1 cellular context compared by ENCODE assay signal in genomic region chr9:35489313-35490154, GRCh38.
TF ChIP-seq lines count a peak whose summit lies in the region.

RUSC2 (plus strand) TSS chr9:35490111; CDS start chr9:35546522, 56,411 bp downstream.

TF ChIP-seq in HepG2, 621 proteins besides CTCF, POLR2A, EP300 and RAD21 (continued from another document and continues in another):
- TF ChIP-seq ZBTB14 (CRISPR knock-in tag; IDR thresholded peaks at IDR 0.05) (peak; percentile 32; the same call in 1 of the 2 replicates), CREM (IDR thresholded peaks at IDR 0.05) (no peak), CREM (CRISPR knock-in tag; IDR thresholded peaks at IDR 0.05) (no peak), TIGD3 (CRISPR knock-in tag; IDR thresholded peaks at IDR 0.05; ENCODE audit: borderline replicate concordance) (no peak), GABPB1 (CRISPR knock-in tag; IDR thresholded peaks at IDR 0.05) (peak; percentile 82), ZC3H13 (CRISPR knock-in tag; IDR thresholded peaks at IDR 0.05) (no peak), MEIS2 (CRISPR knock-in tag; IDR thresholded peaks at IDR 0.05) (no peak; the same call in 1 of the 2 replicates), RNF219 (CRISPR knock-in tag; IDR thresholded peaks at IDR 0.05) (no peak), ZNF674 (CRISPR knock-in tag; IDR thresholded peaks at IDR 0.05; ENCODE audit: low read depth) (no peak), SMC3 (IDR thresholded peaks at IDR 0.05; ENCODE audit: low read length) (peak; percentile 33; the same call in 1 of the 2 replicates), AGO2 (optimal IDR thresholded peaks at IDR 0.05; ENCODE audit: low read depth, low read length) (peak; percentile 5), TRIM24 (CRISPR knock-in tag; IDR thresholded peaks at IDR 0.05) (no peak), CENPT (CRISPR knock-in tag; IDR thresholded peaks at IDR 0.05; ENCODE audit: low read depth) (no peak), HIVEP1 (CRISPR knock-in tag; IDR thresholded peaks at IDR 0.05) (peak; percentile 61), ZNF333 (CRISPR knock-in tag; IDR thresholded peaks at IDR 0.05; ENCODE audit: borderline replicate concordance) (0 out of 2 replicates have a peak, but pooled peaks have one; percentile 67), ZKSCAN5 (CRISPR knock-in tag; IDR thresholded peaks at IDR 0.05) (no peak), ZNF30 (CRISPR knock-in tag; IDR thresholded peaks at IDR 0.05) (0 out of 2 replicates have a peak, but pooled peaks have one; percentile 76), ZNF788 (CRISPR knock-in tag; IDR thresholded peaks at IDR 0.05; ENCODE audit: borderline replicate concordance) (peak; percentile 53; the same call in 1 of the 2 replicates), ZNF101 (CRISPR knock-in tag; IDR thresholded peaks at IDR 0.05; ENCODE audit: borderline replicate concordance, low read depth) (0 out of 2 replicates have a peak, but pooled peaks have one; percentile 81), TOE1 (CRISPR knock-in tag; IDR thresholded peaks at IDR 0.05) (peak; percentile 19; the same call in 1 of the 2 replicates), ZNF343 (CRISPR knock-in tag; IDR thresholded peaks at IDR 0.05) (no peak; the same call in 1 of the 2 replicates), ELK4 (CRISPR knock-in tag; IDR thresholded peaks at IDR 0.05; ENCODE audit: borderline replicate concordance) (no peak; the same call in 1 of the 2 replicates), SAFB2 (CRISPR knock-in tag; IDR thresholded peaks at IDR 0.05; ENCODE audit: borderline replicate concordance, low read depth) (0 out of 2 replicates have a peak, but pooled peaks have one; percentile 21), ZBTB42 (CRISPR knock-in tag; IDR thresholded peaks at IDR 0.05) (0 out of 2 replicates have a peak, but pooled peaks have one; percentile 66), KLF15 (CRISPR knock-in tag; IDR thresholded peaks at IDR 0.05; ENCODE audit: borderline replicate concordance) (peak; percentile 26; the same call in 1 of the 2 replicates), ZNF639 (CRISPR knock-in tag; conservative IDR thresholded peaks at IDR 0.05) (0 out of 2 replicates have a peak, but pooled peaks have one; percentile 35), BHLHE40 (IDR thresholded peaks at IDR 0.05; ENCODE audit: low read length) (peak; percentile 92), ZNF138 (CRISPR knock-in tag; IDR thresholded peaks at IDR 0.05; ENCODE audit: low read depth) (peak; percentile 32), KDM5B (CRISPR knock-in tag; IDR thresholded peaks at IDR 0.05; ENCODE audit: borderline replicate concordance) (peak; percentile 74), PHF21A (CRISPR knock-in tag; IDR thresholded peaks at IDR 0.05) (peak; percentile 74; the same call in 1 of the 2 replicates), TCF12 (IDR thresholded peaks at IDR 0.05) (no peak), TCF12 (CRISPR knock-in tag; IDR thresholded peaks at IDR 0.05) (0 out of 2 replicates have a peak, but pooled peaks have one; percentile 37), SMAD9 (CRISPR knock-in tag; IDR thresholded peaks at IDR 0.05) (no peak), ZNF512B (CRISPR knock-in tag; IDR thresholded peaks at IDR 0.05; ENCODE audit: borderline replicate concordance) (no peak), ZNF792 (CRISPR knock-in tag; IDR thresholded peaks at IDR 0.05) (peak; percentile 3; the same call in 1 of the 2 replicates)
- TF ChIP-seq, protein P1, sequence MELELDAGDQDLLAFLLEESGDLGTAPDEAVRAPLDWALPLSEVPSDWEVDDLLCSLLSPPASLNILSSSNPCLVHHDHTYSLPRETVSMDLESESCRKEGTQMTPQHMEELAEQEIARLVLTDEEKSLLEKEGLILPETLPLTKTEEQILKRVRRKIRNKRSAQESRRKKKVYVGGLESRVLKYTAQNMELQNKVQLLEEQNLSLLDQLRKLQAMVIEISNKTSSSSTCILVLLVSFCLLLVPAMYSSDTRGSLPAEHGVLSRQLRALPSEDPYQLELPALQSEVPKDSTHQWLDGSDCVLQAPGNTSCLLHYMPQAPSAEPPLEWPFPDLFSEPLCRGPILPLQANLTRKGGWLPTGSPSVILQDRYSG (CRISPR knock-in tag; IDR thresholded peaks at IDR 0.05): peak; percentile 67
- TF ChIP-seq, protein P2, sequence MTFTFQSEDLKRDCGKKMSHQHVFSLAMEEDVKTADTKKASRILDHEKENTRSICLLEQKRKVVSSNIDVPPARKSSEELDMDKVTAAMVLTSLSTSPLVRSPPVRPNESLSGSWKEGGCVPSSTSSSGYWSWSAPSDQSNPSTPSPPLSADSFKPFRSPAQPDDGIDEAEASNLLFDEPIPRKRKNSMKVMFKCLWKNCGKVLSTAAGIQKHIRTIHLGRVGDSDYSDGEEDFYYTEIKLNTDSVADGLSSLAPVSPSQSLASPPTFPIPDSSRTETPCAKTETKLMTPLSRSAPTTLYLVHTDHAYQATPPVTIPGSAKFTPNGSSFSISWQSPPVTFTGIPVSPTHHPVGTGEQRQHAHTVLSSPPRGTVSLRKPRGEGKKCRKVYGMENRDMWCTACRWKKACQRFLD (CRISPR knock-in tag; IDR thresholded peaks at IDR 0.05; ENCODE audit: borderline replicate concordance): peak; percentile 55; the same call in 1 of the 2 replicates
- TF ChIP-seq, protein P3, sequence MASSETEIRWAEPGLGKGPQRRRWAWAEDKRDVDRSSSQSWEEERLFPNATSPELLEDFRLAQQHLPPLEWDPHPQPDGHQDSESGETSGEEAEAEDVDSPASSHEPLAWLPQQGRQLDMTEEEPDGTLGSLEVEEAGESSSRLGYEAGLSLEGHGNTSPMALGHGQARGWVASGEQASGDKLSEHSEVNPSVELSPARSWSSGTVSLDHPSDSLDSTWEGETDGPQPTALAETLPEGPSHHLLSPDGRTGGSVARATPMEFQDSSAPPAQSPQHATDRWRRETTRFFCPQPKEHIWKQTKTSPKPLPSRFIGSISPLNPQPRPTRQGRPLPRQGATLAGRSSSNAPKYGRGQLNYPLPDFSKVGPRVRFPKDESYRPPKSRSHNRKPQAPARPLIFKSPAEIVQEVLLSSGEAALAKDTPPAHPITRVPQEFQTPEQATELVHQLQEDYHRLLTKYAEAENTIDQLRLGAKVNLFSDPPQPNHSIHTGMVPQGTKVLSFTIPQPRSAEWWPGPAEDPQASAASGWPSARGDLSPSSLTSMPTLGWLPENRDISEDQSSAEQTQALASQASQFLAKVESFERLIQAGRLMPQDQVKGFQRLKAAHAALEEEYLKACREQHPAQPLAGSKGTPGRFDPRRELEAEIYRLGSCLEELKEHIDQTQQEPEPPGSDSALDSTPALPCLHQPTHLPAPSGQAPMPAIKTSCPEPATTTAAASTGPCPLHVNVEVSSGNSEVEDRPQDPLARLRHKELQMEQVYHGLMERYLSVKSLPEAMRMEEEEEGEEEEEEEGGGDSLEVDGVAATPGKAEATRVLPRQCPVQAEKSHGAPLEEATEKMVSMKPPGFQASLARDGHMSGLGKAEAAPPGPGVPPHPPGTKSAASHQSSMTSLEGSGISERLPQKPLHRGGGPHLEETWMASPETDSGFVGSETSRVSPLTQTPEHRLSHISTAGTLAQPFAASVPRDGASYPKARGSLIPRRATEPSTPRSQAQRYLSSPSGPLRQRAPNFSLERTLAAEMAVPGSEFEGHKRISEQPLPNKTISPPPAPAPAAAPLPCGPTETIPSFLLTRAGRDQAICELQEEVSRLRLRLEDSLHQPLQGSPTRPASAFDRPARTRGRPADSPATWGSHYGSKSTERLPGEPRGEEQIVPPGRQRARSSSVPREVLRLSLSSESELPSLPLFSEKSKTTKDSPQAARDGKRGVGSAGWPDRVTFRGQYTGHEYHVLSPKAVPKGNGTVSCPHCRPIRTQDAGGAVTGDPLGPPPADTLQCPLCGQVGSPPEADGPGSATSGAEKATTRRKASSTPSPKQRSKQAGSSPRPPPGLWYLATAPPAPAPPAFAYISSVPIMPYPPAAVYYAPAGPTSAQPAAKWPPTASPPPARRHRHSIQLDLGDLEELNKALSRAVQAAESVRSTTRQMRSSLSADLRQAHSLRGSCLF (CRISPR knock-in tag; IDR thresholded peaks at IDR 0.05; ENCODE audit: borderline replicate concordance): no peak
- TF ChIP-seq, protein P4, sequence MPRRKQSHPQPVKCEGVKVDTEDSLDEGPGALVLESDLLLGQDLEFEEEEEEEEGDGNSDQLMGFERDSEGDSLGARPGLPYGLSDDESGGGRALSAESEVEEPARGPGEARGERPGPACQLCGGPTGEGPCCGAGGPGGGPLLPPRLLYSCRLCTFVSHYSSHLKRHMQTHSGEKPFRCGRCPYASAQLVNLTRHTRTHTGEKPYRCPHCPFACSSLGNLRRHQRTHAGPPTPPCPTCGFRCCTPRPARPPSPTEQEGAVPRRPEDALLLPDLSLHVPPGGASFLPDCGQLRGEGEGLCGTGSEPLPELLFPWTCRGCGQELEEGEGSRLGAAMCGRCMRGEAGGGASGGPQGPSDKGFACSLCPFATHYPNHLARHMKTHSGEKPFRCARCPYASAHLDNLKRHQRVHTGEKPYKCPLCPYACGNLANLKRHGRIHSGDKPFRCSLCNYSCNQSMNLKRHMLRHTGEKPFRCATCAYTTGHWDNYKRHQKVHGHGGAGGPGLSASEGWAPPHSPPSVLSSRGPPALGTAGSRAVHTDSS (CRISPR knock-in tag; conservative IDR thresholded peaks at IDR 0.05): 0 out of 2 replicates have a peak, but pooled peaks have one; percentile 22
- TF ChIP-seq, protein P5, sequence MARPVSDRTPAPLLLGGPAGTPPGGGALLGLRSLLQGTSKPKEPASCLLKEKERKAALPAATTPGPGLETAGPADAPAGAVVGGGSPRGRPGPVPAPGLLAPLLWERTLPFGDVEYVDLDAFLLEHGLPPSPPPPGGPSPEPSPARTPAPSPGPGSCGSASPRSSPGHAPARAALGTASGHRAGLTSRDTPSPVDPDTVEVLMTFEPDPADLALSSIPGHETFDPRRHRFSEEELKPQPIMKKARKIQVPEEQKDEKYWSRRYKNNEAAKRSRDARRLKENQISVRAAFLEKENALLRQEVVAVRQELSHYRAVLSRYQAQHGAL (CRISPR knock-in tag; IDR thresholded peaks at IDR 0.05; ENCODE audit: not compliant biosample characterization): peak; percentile 14
